In the genomic region with DNA sequence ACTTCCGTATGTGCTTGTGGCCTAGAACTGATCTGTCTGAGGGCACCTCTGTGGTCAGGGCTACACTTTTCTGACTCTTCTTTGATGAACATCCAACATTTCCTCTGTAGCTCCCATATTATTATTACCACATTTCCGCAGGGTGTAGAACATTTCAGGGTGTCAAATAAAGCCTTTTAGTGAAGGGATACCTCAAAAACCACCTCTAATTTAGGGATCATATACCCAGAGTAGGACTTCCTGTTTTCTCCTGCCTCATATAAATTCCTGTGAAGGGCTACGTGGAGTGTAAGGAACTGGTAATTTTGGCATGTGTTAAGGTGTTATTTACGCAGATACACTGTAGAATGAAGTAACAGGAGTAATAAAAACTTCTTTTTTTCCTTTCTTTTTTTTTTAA, we compare ENCODE assay signal across 1 cellular context.
TF ChIP-seq lines count a peak whose summit lies in the region.

No MANE protein-coding gene starts in this region.

TF ChIP-seq in GM12891, 5 proteins besides CTCF, POLR2A, EP300 and RAD21:
- TF ChIP-seq POLR2AphosphoS5 (IDR thresholded peaks at IDR 0.05; ENCODE audit: low read depth, low read length) (no peak), SPI1 (IDR thresholded peaks at IDR 0.05; ENCODE audit: low read depth, low read length) (peak; percentile 66)
